Comparison of ENCODE assay signal across 25 cellular contexts in genomic region chr1:247326601-247327135, GRCh38.
"Had no signal": no experiment of that assay in that cellular context is flagged by ENCODE, and none has a peak within 500 bp of the region (broad histone marks: within the 10 kb centered on the region; RNA-seq: fewer than 3 reads in every experiment).

No MANE protein-coding gene starts in this region.

- H3K4me3 ChIP-seq: adrenal gland, ascending aorta, sigmoid colon, smooth muscle cell, thyroid gland had no signal

- H3K27me3 Mint-ChIP-seq: activated T-cell treated with anti-CD3 and anti-CD28 coated beads, Interleukin-2, amount 50 U/mL, for 24 hours; activated T-helper 17 cell treated with anti-CD3 and anti-CD28 coated beads, Interleukin-2, amount 50 U/mL, for 72 hours; T-cell had no signal

- H3K4me2 ChIP-seq: smooth muscle cell had no signal

- H3K27me3 ChIP-seq: adrenal gland, ascending aorta, brain microvascular endothelial cell, foreskin keratinocyte, sigmoid colon, thyroid gland had no signal

- H3K27ac ChIP-seq: adrenal gland, ascending aorta, brain microvascular endothelial cell, foreskin keratinocyte, sigmoid colon, thyroid gland, WERI-Rb-1 had no signal

- H3K27ac Mint-ChIP-seq: activated T-cell treated with anti-CD3 and anti-CD28 coated beads, Interleukin-2, amount 50 U/mL, for 24 hours; activated T-helper 17 cell treated with anti-CD3 and anti-CD28 coated beads, Interleukin-2, amount 50 U/mL, for 72 hours; dendritic cell treated with granulocyte-macrophage colony-stimulating factor and Interleukin-4, amounts not matched to agents 40 ng/mL and 50 ng/mL, for 4 days; T-helper 2 cell treated with Interferon-gamma antibody and Interleukin-4, amounts not matched to agents 5 μg/mL and 100 μg/mL, for 36 hours had no signal

- H3K4me1 ChIP-seq: foreskin keratinocyte had no signal

- H3K9me3 ChIP-seq: adrenal gland, ascending aorta, sigmoid colon, thyroid gland had no signal

- H3K9me3 Mint-ChIP-seq: activated T-cell treated with anti-CD3 and anti-CD28 coated beads, Interleukin-2, amount 50 U/mL, for 24 hours; activated T-helper 17 cell treated with anti-CD3 and anti-CD28 coated beads, Interleukin-2, amount 50 U/mL, for 72 hours; dendritic cell treated with granulocyte-macrophage colony-stimulating factor and Interleukin-4, amounts not matched to agents 40 ng/mL and 50 ng/mL, for 4 days; T-cell; T-helper 2 cell treated with Interferon-gamma antibody and Interleukin-4, amounts not matched to agents 5 μg/mL and 100 μg/mL, for 36 hours had no signal

- H3K4me3 Mint-ChIP-seq: activated T-cell treated with anti-CD3 and anti-CD28 coated beads, Interleukin-2, amount 50 U/mL, for 24 hours; activated T-helper 17 cell treated with anti-CD3 and anti-CD28 coated beads, Interleukin-2, amount 50 U/mL, for 72 hours; dendritic cell treated with granulocyte-macrophage colony-stimulating factor and Interleukin-4, amounts not matched to agents 40 ng/mL and 50 ng/mL, for 4 days; T-helper 2 cell treated with Interferon-gamma antibody and Interleukin-4, amounts not matched to agents 5 μg/mL and 100 μg/mL, for 36 hours had no signal

- ATAC-seq: activated T-helper 17 cell treated with anti-CD3 and anti-CD28 coated beads, Interleukin-2, amount 50 U/mL, for 72 hours; foreskin keratinocyte; left colon had no signal

- DNase-seq: activated CD4-positive, alpha-beta T cell treated with anti-CD3 and anti-CD28 coated beads, Interleukin-2, amount 50 U/mL, for 1 hour; activated CD4-positive, CD25-positive, alpha-beta regulatory T cell treated with anti-CD3 and anti-CD28 coated beads, Interleukin-2, amount 50 U/mL, for 72 hours; activated CD8-positive, alpha-beta memory T cell treated with anti-CD3 and anti-CD28 coated beads for 24 hours; activated CD8-positive, alpha-beta memory T cell treated with anti-CD3 and anti-CD28 coated beads, Interleukin-2, amount 50 U/mL, for 4 hours; activated T-cell treated with anti-CD3 and anti-CD28 coated beads, Interleukin-2, amount 50 U/mL, for 24 hours; adrenal gland; brain microvascular endothelial cell; caudate nucleus; effector CD4-positive, alpha-beta T cell; foreskin keratinocyte; left colon; mesenchymal stem cell; occipital lobe; posterior cingulate gyrus; sigmoid colon; stimulated activated CD4-positive, alpha-beta T cell treated with anti-CD3 and anti-CD28 coated beads, Interleukin-15, amount 100 ng/mL, for 24 hours; stimulated activated CD8-positive, alpha-beta memory T cell treated with anti-CD3 and anti-CD28 coated beads, Interleukin-4, amount 100 ng/mL, for 48 hours; thyroid gland; WERI-Rb-1 had no signal
